ENCODE assay signal across 10 cellular contexts in genomic region chr5:54298947-54299346, GRCh38.
"Had no signal": no experiment of that assay in that cellular context is flagged by ENCODE, and none has a peak within 500 bp of the region (broad histone marks: within the 10 kb centered on the region; RNA-seq: fewer than 3 reads in every experiment).

No MANE protein-coding gene starts in this region.

- ATAC-seq: GM23338, HepG2 had no signal

- H3K27ac ChIP-seq: HL-60 had no signal

- H3K4me3 ChIP-seq: GM23338 had no signal

- H3K4me2 ChIP-seq: GM23338 had no signal

- H3K27ac Mint-ChIP-seq: GM23338, HFFc6, IgD-negative memory B cell had no signal

- H2AFZ ChIP-seq: GM23338 had no signal

- H3K9me3 Mint-ChIP-seq: GM23338, H9, HFFc6, IgD-negative memory B cell had no signal

- FAIRE-seq: H1, H54, HepG2 had no signal

- DNase-seq: H9, HCEC 1CT, HFFc6, KG1 had no signal
